6 cellular contexts compared by ENCODE assay signal in genomic region chrX:149547782-149548181, GRCh38. TPM values are rescaled to one million over a fixed set of nuclear protein-coding genes. Genes with fewer than 3 reads are reported as not detected.
"Had no signal": no experiment of that assay in that cellular context is flagged by ENCODE, and none has a peak within 500 bp of the region (broad histone marks: within the 10 kb centered on the region; RNA-seq: fewer than 3 reads in every experiment).

No MANE protein-coding gene starts in this region.

RNA-seq across cellular contexts. Expression of gene HSFX3, which starts 1.9 kb away (rescaled TPM):
- total RNA-seq: GM23248, GM23338, H4, H7, H9, HFFc6 had no signal
- polyA plus RNA-seq: GM23248, GM23338 had no signal

RNA-seq across cellular contexts. Expression of gene MAGEA9B, which starts 39.5 kb away (rescaled TPM):
- total RNA-seq: GM23248, H4, H7, H9, HFFc6 had no signal
- polyA plus RNA-seq: GM23248, GM23338 had no signal

RNA-seq across cellular contexts. Expression of gene HSFX2, which starts 47.3 kb away (rescaled TPM):
- total RNA-seq: GM23338, H4, H9 had no signal
- polyA plus RNA-seq: GM23248 had no signal
